17 cellular contexts compared by ENCODE assay signal in genomic region chr12:5921966-5922365, GRCh38. TPM values are rescaled to one million over a fixed set of nuclear protein-coding genes. Genes with fewer than 3 reads are reported as not detected.
"Had no signal": no experiment of that assay in that cellular context is flagged by ENCODE, and none has a peak within 500 bp of the region (broad histone marks: within the 10 kb centered on the region; RNA-seq: fewer than 3 reads in every experiment).

No MANE protein-coding gene starts in this region.

- H3K27ac ChIP-seq: colonic mucosa, hepatocyte, ovary, right lobe of liver, spleen, testis, tibial nerve had no signal

- H3K4me1 Mint-ChIP-seq: naive thymus-derived CD4-positive, alpha-beta T cell; stimulated activated naive B cell treated with anti-CD40 and anti-IgM and Interleukin-4, amounts not matched to agents 10 μg/mL and 1 μg/mL and 100 μg/mL, for 72 hours; stimulated activated naive CD8-positive, alpha-beta T cell treated with anti-CD3 and anti-CD28 coated beads, Interleukin-15, amount 100 ng/mL, for 72 hours had no signal

- H3K27ac Mint-ChIP-seq: naive thymus-derived CD4-positive, alpha-beta T cell; stimulated activated naive B cell treated with anti-CD40 and anti-IgM and Interleukin-4, amounts not matched to agents 10 μg/mL and 1 μg/mL and 100 μg/mL, for 72 hours; stimulated activated naive CD8-positive, alpha-beta T cell treated with anti-CD3 and anti-CD28 coated beads, Interleukin-15, amount 100 ng/mL, for 72 hours had no signal

- H3K4me3 Mint-ChIP-seq: naive thymus-derived CD4-positive, alpha-beta T cell; stimulated activated naive B cell treated with anti-CD40 and anti-IgM and Interleukin-4, amounts not matched to agents 10 μg/mL and 1 μg/mL and 100 μg/mL, for 72 hours; stimulated activated naive CD8-positive, alpha-beta T cell treated with anti-CD3 and anti-CD28 coated beads, Interleukin-15, amount 100 ng/mL, for 72 hours had no signal

- H3K9me3 Mint-ChIP-seq: stimulated activated naive B cell treated with anti-CD40 and anti-IgM and Interleukin-4, amounts not matched to agents 10 μg/mL and 1 μg/mL and 100 μg/mL, for 72 hours; stimulated activated naive CD8-positive, alpha-beta T cell treated with anti-CD3 and anti-CD28 coated beads, Interleukin-15, amount 100 ng/mL, for 72 hours had no signal

- DNase-seq: colonic mucosa; effector CD8-positive, alpha-beta T cell; foreskin melanocyte; left colon; mesendoderm; naive thymus-derived CD4-positive, alpha-beta T cell; ovary; right lobe of liver; spleen; stimulated activated CD4-positive, alpha-beta T cell treated with anti-CD3 and anti-CD28 coated beads, Interleukin-15, amount 100 ng/mL, for 24 hours; stimulated activated CD4-positive, alpha-beta T cell treated with anti-CD3 and anti-CD28 coated beads, Interleukin-1b, Interleukin-23, amount 100 ng/mL, for 48 hours; stimulated activated CD4-positive, alpha-beta T cell treated with anti-CD3 and anti-CD28 coated beads, Interleukin-4, amount 100 ng/mL, for 24 hours; stimulated activated naive B cell treated with anti-CD40 and anti-IgM and Interleukin-4, amounts not matched to agents 10 μg/mL and 1 μg/mL and 100 μg/mL, for 72 hours; stimulated activated naive CD8-positive, alpha-beta T cell treated with anti-CD3 and anti-CD28 coated beads, Interleukin-15, amount 100 ng/mL, for 72 hours; testis had no signal

- H3K9me3 ChIP-seq: colonic mucosa, ovary, right lobe of liver, spleen, testis, tibial nerve had no signal

- H3K4me1 ChIP-seq: colonic mucosa, right lobe of liver, spleen, testis, tibial nerve had no signal

- H3K4me3 ChIP-seq: colonic mucosa, hepatocyte, ovary, right lobe of liver, spleen, testis, tibial nerve had no signal

- H3K27me3 ChIP-seq: colonic mucosa, ovary, right lobe of liver, testis, tibial nerve had no signal

- H3K36me3 ChIP-seq: colonic mucosa, ovary, right lobe of liver, tibial nerve had no signal

- H3K36me3 Mint-ChIP-seq: naive thymus-derived CD4-positive, alpha-beta T cell; stimulated activated naive B cell treated with anti-CD40 and anti-IgM and Interleukin-4, amounts not matched to agents 10 μg/mL and 1 μg/mL and 100 μg/mL, for 72 hours had no signal

RNA-seq across cellular contexts. Expression of gene ANO2, which starts 23.1 kb away (rescaled TPM):
- total RNA-seq: naive thymus-derived CD4-positive, alpha-beta T cell had no signal
